Comparison of ENCODE assay signal across 14 cellular contexts in the genomic region with DNA sequence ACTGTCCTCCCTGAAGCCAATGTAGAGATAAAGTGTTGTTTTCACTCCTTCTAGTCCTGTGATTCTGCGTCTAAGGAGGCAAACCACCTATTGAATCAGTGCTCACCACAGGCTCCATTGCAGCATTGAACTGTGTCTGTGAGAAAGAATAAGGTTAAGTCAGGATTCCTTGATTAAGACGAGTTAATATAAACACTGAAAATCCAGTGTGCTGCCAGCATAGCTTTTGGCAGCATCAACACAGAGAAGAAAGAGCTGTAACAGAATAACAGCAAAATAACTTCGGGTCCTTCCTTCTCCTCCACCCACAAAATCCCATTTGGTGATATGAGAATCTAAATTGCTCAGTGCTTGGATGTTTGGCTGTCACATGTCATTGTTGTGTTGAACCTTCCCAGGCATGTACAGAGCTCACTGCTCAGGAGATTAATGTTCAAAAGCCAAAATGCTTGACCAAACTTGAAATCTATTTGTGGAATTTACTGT.
DNase-seq lines count a peak whose midpoint lies in the region; ATAC-seq and TF ChIP-seq lines count a peak whose summit lies in the region.
"Had no signal": no experiment of that assay in that cellular context is flagged by ENCODE, and none has a peak within 500 bp of the region (broad histone marks: within the 10 kb centered on the region; RNA-seq: fewer than 3 reads in every experiment).

No MANE protein-coding gene starts in this region.

- ATAC-seq in GM18861 (IDR thresholded peaks at IDR 0.05; ENCODE audit: unreplicated experiment), result no peak
- no peak for ATAC-seq in HG02588 (IDR thresholded peaks at IDR 0.05; ENCODE audit: unreplicated experiment)
- ATAC-seq: activated naive CD4-positive, alpha-beta T cell treated with anti-CD3 and anti-CD28 coated beads, Interleukin-2, amount 50 U/mL, for 72 hours had no signal

- peak overlapping the region; percentile 1 for H2AFZ ChIP-seq in osteoblast (ENCODE audit: low read length)

- CTCF ChIA-PET in AG04450 (lab: Charles Lee), result no interaction called here

- no peaks in the 10 kb centered on the region for H3K36me3 ChIP-seq in osteoblast (ENCODE audit: insufficient read depth, low read length)
- H3K36me3 ChIP-seq: neutrophil, thyroid gland had no signal

- H4K20me1 ChIP-seq in osteoblast (ENCODE audit: insufficient read depth, low read length), result no peaks in the 10 kb centered on the region

- H3K4me1 ChIP-seq in osteoblast (ENCODE audit: insufficient read depth, low read length), result no peaks in the 10 kb centered on the region
- H3K4me1 ChIP-seq: thyroid gland had no signal

- POLR2A ChIA-PET in AG04450 (lab: Yijun Ruan, JAX), result interaction anchor here (0.7 kb wide), 1 partner anchor 57 kb away, joined by 3 read pairs; no protein-coding TSS in a partner anchor

- in situ Hi-C loops in astrocyte of the cerebellum (cut with HindIII; ENCODE audit: low sequenced_read_pairs), result no loop called here

- H3K79me2 ChIP-seq in osteoblast (ENCODE audit: insufficient read depth, low read length), result no peaks in the 10 kb centered on the region

- H3K4me2 ChIP-seq in osteoblast (ENCODE audit: insufficient read depth, low read length), result no peak overlapping the region

- H3K27me3 ChIP-seq in AG04450 (ENCODE audit: control insufficient read depth, insufficient read depth, low read length) (no peaks in the 10 kb centered on the region), osteoblast (ENCODE audit: insufficient read depth, low read length) (no peaks in the 10 kb centered on the region)
- H3K27me3 ChIP-seq: neutrophil, thyroid gland had no signal

- no peaks in the 10 kb centered on the region for H3K9me3 ChIP-seq in AG04450 (ENCODE audit: control insufficient read depth, insufficient read depth, low read length)
- H3K9me3 ChIP-seq in osteoblast (ENCODE audit: low read depth, low read length), result no peaks in the 10 kb centered on the region
- H3K9me3 ChIP-seq: neutrophil, thyroid gland had no signal

- TF ChIP-seq CTCF in AG04450 (IDR thresholded peaks at IDR 0.05; ENCODE audit: low read depth, low read length), result no peak
- TF ChIP-seq CTCF in astrocyte of the cerebellum (IDR thresholded peaks at IDR 0.05; ENCODE audit: low read depth, low read length, missing control alignments), result no peak
- TF ChIP-seq CTCF in osteoblast (IDR thresholded peaks at IDR 0.05; ENCODE audit: extremely low read depth, low read depth, low read length), result no peak

- peak; percentile 21 for DNase-seq in AG04450 (ENCODE audit: low read depth, low spot score)
- peak; percentile 37 for DNase-seq in astrocyte of the cerebellum (ENCODE audit: low read depth)
- DNase-seq in glomerular visceral epithelial cell (ENCODE audit: extremely low spot score), result peak; percentile 23
- no peak for DNase-seq in osteoblast (ENCODE audit: insufficient read length, low spot score, missing footprints)
- no peak for DNase-seq in ureter (ENCODE audit: low spot score)
- DNase-seq in NCI-H2171 (lab: John Stamatoyannopoulos, UW), result no peak
- DNase-seq: DND-41, glutamatergic neuron, thyroid gland had no signal

- H3K27ac ChIP-seq in AG04450 (ENCODE audit: low read depth, low read length), result no peak overlapping the region
- no peak overlapping the region for H3K27ac ChIP-seq in osteoblast (ENCODE audit: low read depth, low read length)
- H3K27ac ChIP-seq: HL-60, neutrophil, thyroid gland had no signal

- no peak overlapping the region for H3K4me3 ChIP-seq in AG04450 (ENCODE audit: low read depth, low read length)
- H3K4me3 ChIP-seq in astrocyte of the cerebellum (ENCODE audit: low read depth, low read length), result no peak overlapping the region
- no peak overlapping the region for H3K4me3 ChIP-seq in osteoblast (ENCODE audit: insufficient read depth, low read length)
- H3K4me3 ChIP-seq: thyroid gland had no signal

Comparison
In these comparisons a context has a peak if more than half of its experiments do, and no peak if none do; other contexts are left out.
1. DNase-seq: peak in AG04450 (single experiment), astrocyte of the cerebellum (single experiment) and glomerular visceral epithelial cell (single experiment); none in osteoblast (single experiment), ureter (single experiment) and NCI-H2171 (single experiment).